In the genomic region with DNA sequence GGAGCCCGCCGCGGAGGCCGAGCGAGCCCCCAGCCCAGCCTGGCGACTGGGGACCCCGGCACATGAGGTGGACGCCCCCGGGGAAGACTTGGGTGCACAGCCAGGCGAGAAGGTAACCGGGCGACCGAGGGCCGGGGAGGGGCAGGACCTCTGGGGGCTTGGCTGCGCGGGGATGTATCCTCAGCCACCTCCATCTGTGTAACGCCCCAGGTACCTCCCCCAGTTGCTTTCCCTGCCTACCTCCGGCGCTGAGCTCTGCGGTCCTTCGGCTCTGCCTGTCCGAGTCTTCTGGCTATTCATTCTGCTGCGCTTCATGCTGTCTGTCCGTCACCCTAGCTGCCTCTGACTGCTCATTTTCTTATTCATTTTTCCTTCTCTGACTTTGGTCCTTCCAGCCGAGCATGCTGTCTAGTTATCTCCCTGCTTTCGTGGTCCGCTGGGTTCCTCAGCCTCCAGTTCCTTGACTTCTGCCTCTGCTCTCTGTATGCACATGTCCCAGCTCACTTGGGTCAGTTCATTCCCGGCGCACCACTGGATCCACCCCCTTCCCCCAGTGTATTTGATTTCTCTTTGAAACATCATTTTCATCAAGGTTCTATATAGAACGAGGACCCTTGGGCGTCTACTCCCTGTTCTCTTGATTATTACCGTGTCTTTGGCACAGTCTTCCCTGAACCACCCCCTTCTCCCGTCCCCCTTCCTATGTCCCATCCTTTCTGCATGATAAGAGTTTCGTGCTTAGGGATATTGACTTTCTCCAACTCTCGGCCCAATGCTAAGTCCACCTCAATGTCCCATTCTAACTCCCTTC, we compare ENCODE assay signal across 8 cellular contexts. TPM values are rescaled to one million over a fixed set of nuclear protein-coding genes. Genes with fewer than 3 reads are reported as not detected.
A peak's percentile ranks its signal among the peaks of the same experiment; 100 is the strongest.
DNase-seq lines count a peak whose midpoint lies in the region; ATAC-seq and TF ChIP-seq lines count a peak whose summit lies in the region.

No MANE protein-coding gene starts in this region.

- H3K4me3 ChIP-seq in BE2C (ENCODE audit: low read depth, low read length) (peak overlapping the region; percentile 93), PC-9 (peak overlapping the region; percentile 93)

- H3K4me1 ChIP-seq in BE2C (peaks cover 3% of the 10 kb centered on the region; the same call in 1 of the 2 replicates), PC-9 (replicated peaks; ENCODE audit: insufficient read depth) (peaks cover 57% of the 10 kb centered on the region), foreskin keratinocyte (peaks cover 14% of the 10 kb centered on the region)

- peaks cover 35% of the 10 kb centered on the region for H3F3A ChIP-seq in PC-9 (ENCODE audit: insufficient read depth, low read depth)

- H3K36me3 ChIP-seq in BE2C (peaks cover 5% of the 10 kb centered on the region), PC-9 (ENCODE audit: low read depth) (no peaks in the 10 kb centered on the region)

- H4K20me1 ChIP-seq in PC-9 (ENCODE audit: insufficient read depth): no peaks in the 10 kb centered on the region

- H3K27me3 ChIP-seq in BE2C (no peaks in the 10 kb centered on the region), PC-9 (ENCODE audit: insufficient read depth, low read depth) (no peaks in the 10 kb centered on the region), foreskin keratinocyte (no peaks in the 10 kb centered on the region)

- ATAC-seq in GM19324 (IDR thresholded peaks at IDR 0.05; ENCODE audit: low FRiP score, unreplicated experiment) (peak; percentile 71), HG03457 (IDR thresholded peaks at IDR 0.05; ENCODE audit: unreplicated experiment) (peak; percentile 59), foreskin keratinocyte (peak; percentile 80)

- H3K9me3 ChIP-seq in BE2C: no peaks in the 10 kb centered on the region
- no peaks in the 10 kb centered on the region for H3K9me3 ChIP-seq in PC-9 (ENCODE audit: insufficient read depth, low read depth)

- no peaks in the 10 kb centered on the region for H3K9me2 ChIP-seq in PC-9 (ENCODE audit: insufficient read depth)

- peaks cover 8% of the 10 kb centered on the region; the same call in 1 of the 2 replicates for H3K79me2 ChIP-seq in PC-9 (ENCODE audit: low read depth)

- H3K27ac ChIP-seq in PC-9: no peak overlapping the region
- no peak overlapping the region for H3K27ac ChIP-seq in foreskin keratinocyte
- H3K27ac ChIP-seq in substantia nigra (ENCODE audit: low read depth, low read length, poor library complexity, severe bottlenecking): peak overlapping the region; percentile 37

- DNase-seq in BE2C (peak; percentile 67), PC-9 (peak; percentile 68 to 88), foreskin keratinocyte (peak in 1 of 2 donors; percentile 69), nucleus accumbens (lab: John Stamatoyannopoulos, UW) (peak in 37 of 56 donors; percentile 5 to 62 (median 23)), substantia nigra (lab: John Stamatoyannopoulos, UW) (peak in 33 of 49 donors; percentile 4 to 72 (median 20))
- DNase-seq in activated T-helper 9 cell treated with anti-CD3 and anti-CD28 coated beads, Interleukin-2, amount 50 U/mL, for 16 hours (ENCODE audit: low read depth): peak; percentile 45

- intact Hi-C loops in PC-9 (cut with micrococcal nuclease; ENCODE audit: unreplicated experiment): loop anchor here (10.0 kb wide), 1 partner anchor 90 kb away; the partner anchor contains the start of gene A2ML1

- TSS peak; percentile 33 for BruUV-seq in PC-9 (replicated peaks; lab: Mats Ljungman, UMichigan)

- peak overlapping the region; percentile 97 for H2AFZ ChIP-seq in PC-9

- POLR2A ChIA-PET in PC-9 (lab: Charles Lee; ENCODE audit: unreplicated experiment): interaction anchor here (0.5 to 1.0 kb wide), 9 partner anchors 25 to 1106 kb away, joined by 3 to 6 read pairs (median 3); partner anchors contain the start of genes A2ML1 and M6PR

- H3K4me2 ChIP-seq in PC-9: peak overlapping the region; percentile 92

- CTCF ChIA-PET in PC-9 (lab: Charles Lee): interaction anchor here (0.6 to 1.2 kb wide), 4 partner anchors 24 to 258 kb away, joined by 3 to 7 read pairs (median 6); partner anchors contain the start of gene M6PR

- TF ChIP-seq CTCF in BE2C (IDR thresholded peaks at IDR 0.05; ENCODE audit: low read depth, low read length) (no peak), PC-9 (conservative IDR thresholded peaks at IDR 0.05) (no peak), foreskin keratinocyte (conservative IDR thresholded peaks at IDR 0.05) (no peak)

RNA-seq across cellular contexts. Expression of gene PHC1, which starts 0.6 kb away (rescaled TPM):
- polyA plus RNA-seq in BE2C (2012; ENCODE audit: insufficient read depth, insufficient read length, low read depth): 48.9 TPM
- total RNA-seq in PC-9 (2021) (40.7 and 50.9 TPM in 2 replicates), foreskin keratinocyte (17.1 and 19.6 TPM in 2 replicates)
- polyA plus RNA-seq in foreskin keratinocyte: 5.7 and 6.7 TPM in 2 replicates

RNA-seq across cellular contexts. Expression of gene M6PR, which starts 34.5 kb away (rescaled TPM):
- 257 TPM for polyA plus RNA-seq in BE2C (2012; ENCODE audit: insufficient read depth, insufficient read length, low read depth)
- 237 and 266 TPM in 2 replicates for total RNA-seq in PC-9 (2021)
- 110 and 124 TPM in 2 replicates for total RNA-seq in foreskin keratinocyte
- polyA plus RNA-seq in foreskin keratinocyte: 78.9 and 85.9 TPM in 2 replicates
